Comparison of ENCODE assay signal across 8 cellular contexts in the genomic region with DNA sequence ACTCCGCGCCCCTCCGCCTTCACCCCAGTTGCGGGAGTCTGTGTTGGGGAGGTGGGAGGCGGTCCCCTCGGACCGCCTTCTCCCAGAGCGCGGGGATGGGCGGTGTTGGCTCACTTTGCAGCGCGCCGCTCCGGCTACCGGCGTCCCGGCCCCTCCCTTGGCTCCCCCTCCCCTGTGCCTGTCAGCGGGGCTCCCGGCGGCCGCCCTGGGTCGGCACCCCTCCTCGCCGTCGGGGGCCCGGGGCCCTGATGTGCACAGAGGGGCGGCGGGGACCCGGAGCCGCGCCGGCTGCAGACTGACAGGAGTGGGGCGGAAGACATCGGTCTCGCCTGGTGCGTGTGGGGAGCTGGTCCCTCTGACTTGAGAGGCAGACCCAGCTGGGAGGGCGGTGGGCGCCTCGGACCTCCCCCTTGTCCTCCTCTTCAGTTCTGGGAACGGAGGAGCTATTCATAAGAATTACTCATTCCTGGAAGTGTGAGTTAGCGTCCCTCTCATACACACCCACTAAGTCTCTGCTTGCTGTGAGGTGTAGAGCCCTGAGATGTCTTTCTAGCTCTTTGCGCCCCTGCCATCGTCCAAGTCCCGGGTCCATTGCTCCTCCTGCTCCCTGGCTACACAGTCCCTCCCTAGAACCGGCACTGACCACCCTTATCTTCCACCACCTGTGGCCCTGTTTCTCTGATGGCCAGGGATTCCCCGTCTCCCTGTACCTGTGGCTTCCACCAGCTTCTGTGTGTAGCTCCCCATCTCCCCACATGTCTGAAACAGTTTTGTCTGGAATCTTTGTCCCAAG. TPM values are rescaled to one million over a fixed set of nuclear protein-coding genes. Genes with fewer than 3 reads are reported as not detected.
A peak's percentile ranks its signal among the peaks of the same experiment; 100 is the strongest.
DNase-seq lines count a peak whose midpoint lies in the region; ATAC-seq and TF ChIP-seq lines count a peak whose summit lies in the region.

No MANE protein-coding gene starts in this region.

- H3K27me3 Mint-ChIP-seq in activated naive CD4-positive, alpha-beta T cell treated with anti-CD3 and anti-CD28 coated beads for 36 hours (ENCODE audit: low read depth), result peaks cover 42% of the 10 kb centered on the region

- H3K4me1 ChIP-seq in left ventricle myocardium inferior, result peaks cover 38% of the 10 kb centered on the region
- H3K4me1 ChIP-seq in rectal smooth muscle tissue (ENCODE audit: control insufficient read depth, insufficient read depth, low read length), result peaks cover 3% of the 10 kb centered on the region

- H3K4me3 ChIP-seq in left ventricle myocardium inferior (peak overlapping the region; percentile 90), rectal smooth muscle tissue (ENCODE audit: low read length) (peak overlapping the region; percentile 64)

- H3K27ac Mint-ChIP-seq in activated naive CD4-positive, alpha-beta T cell treated with anti-CD3 and anti-CD28 coated beads for 36 hours, result no peak overlapping the region

- H3K27ac ChIP-seq in left ventricle myocardium inferior (replicated peaks), result peak overlapping the region; percentile 97
- H3K27ac ChIP-seq in rectal smooth muscle tissue (ENCODE audit: low read depth, low read length), result no peak overlapping the region

- no peak for TF ChIP-seq CTCF in left ventricle myocardium inferior (IDR thresholded peaks at IDR 0.05; ENCODE audit: borderline replicate concordance)
- no peak for TF ChIP-seq CTCF in GM13977 (IDR thresholded peaks at IDR 0.05; ENCODE audit: extremely low read depth, insufficient read depth, missing control alignments)

- ATAC-seq in HG03045 (IDR thresholded peaks at IDR 0.05; ENCODE audit: unreplicated experiment), result no peak

- no peaks in the 10 kb centered on the region for H3K9me3 Mint-ChIP-seq in activated naive CD4-positive, alpha-beta T cell treated with anti-CD3 and anti-CD28 coated beads for 36 hours

- in situ Hi-C loops in GM13977 (cut with MboI; ENCODE audit: low pct_unique_long_range_greater_than_20kb, low sequenced_read_pairs, unreplicated experiment), result no loop called here

- DNase-seq in activated T-cell treated with anti-CD3 and anti-CD28 coated beads for 48 hours (ENCODE audit: low read depth) (peak; percentile 1), activated T-cell treated with anti-CD3 and anti-CD28 coated beads for 4 hours (no peak), left ventricle myocardium inferior (peak; percentile 25), dedifferentiated amniotic fluid mesenchymal stem cell (ENCODE audit: extremely low spot score) (no peak), GM13977 (ENCODE audit: low spot score) (no peak)
- DNase-seq in activated naive CD4-positive, alpha-beta T cell treated with anti-CD3 and anti-CD28 coated beads for 36 hours, result peak; percentile 24

- H3K9me3 ChIP-seq in left ventricle myocardium inferior (replicated peaks), result peaks cover 7% of the 10 kb centered on the region

- peaks cover 11% of the 10 kb centered on the region for H3K4me1 Mint-ChIP-seq in activated naive CD4-positive, alpha-beta T cell treated with anti-CD3 and anti-CD28 coated beads for 36 hours (ENCODE audit: low read depth)

- CTCF ChIA-PET in activated naive CD4-positive, alpha-beta T cell treated with anti-CD3 and anti-CD28 coated beads for 36 hours (lab: Charles Lee), result interaction anchor here (0.5 to 1.3 kb wide), 5 partner anchors 8 to 232 kb away, joined by 3 to 4 read pairs (median 3); no protein-coding TSS in a partner anchor

- H3K36me3 ChIP-seq in left ventricle myocardium inferior (no peaks in the 10 kb centered on the region), rectal smooth muscle tissue (ENCODE audit: control insufficient read depth, insufficient read depth, low read length) (no peaks in the 10 kb centered on the region)

- H3K27me3 ChIP-seq in left ventricle myocardium inferior (ENCODE audit: low read depth), result no peaks in the 10 kb centered on the region
- H3K27me3 ChIP-seq in rectal smooth muscle tissue (ENCODE audit: control insufficient read depth, insufficient read depth, low read length), result peaks cover 2% of the 10 kb centered on the region

- intact Hi-C loops in activated naive CD4-positive, alpha-beta T cell treated with anti-CD3 and anti-CD28 coated beads for 36 hours (cut with micrococcal nuclease), result loop anchor here (5.0 kb wide), 1 partner anchor 72 kb away; the partner anchor contains the start of gene CCDC14
- intact Hi-C loops in left ventricle myocardium inferior (cut with micrococcal nuclease), result no loop called here

- no peak overlapping the region for H3K9ac ChIP-seq in rectal smooth muscle tissue (ENCODE audit: low read length)

- no peaks in the 10 kb centered on the region for H3K36me3 Mint-ChIP-seq in activated naive CD4-positive, alpha-beta T cell treated with anti-CD3 and anti-CD28 coated beads for 36 hours (ENCODE audit: low read depth)

- peak overlapping the region; percentile 42 for H3K4me3 Mint-ChIP-seq in activated naive CD4-positive, alpha-beta T cell treated with anti-CD3 and anti-CD28 coated beads for 36 hours

RNA-seq across cellular contexts. Expression of gene KALRN, which starts 1.0 kb away (rescaled TPM):
- total RNA-seq in activated naive CD4-positive, alpha-beta T cell treated with anti-CD3 and anti-CD28 coated beads for 36 hours, result 1 to 10 TPM; 8.1 to 8.9 TPM
- 74.6 TPM for total RNA-seq in left ventricle myocardium inferior

RNA-seq across cellular contexts. Expression of gene ROPN1, which starts 42.3 kb away (rescaled TPM):
- not detected for total RNA-seq in activated naive CD4-positive, alpha-beta T cell treated with anti-CD3 and anti-CD28 coated beads for 36 hours
- total RNA-seq in left ventricle myocardium inferior, result not detected

Comparison
In these comparisons a context has a peak if more than half of its experiments do, and no peak if none do; other contexts are left out.
1. DNase-seq: peak in activated T-cell treated with anti-CD3 and anti-CD28 coated beads for 48 hours (single experiment), activated naive CD4-positive, alpha-beta T cell treated with anti-CD3 and anti-CD28 coated beads for 36 hours (single experiment) and left ventricle myocardium inferior (single experiment); none in activated T-cell treated with anti-CD3 and anti-CD28 coated beads for 4 hours (single experiment), dedifferentiated amniotic fluid mesenchymal stem cell (single experiment) and GM13977 (single experiment).